Comparison of ENCODE assay signal across 21 cellular contexts in genomic region chr2:39114771-39115170, GRCh38. TPM values are rescaled to one million over a fixed set of nuclear protein-coding genes. Genes with fewer than 3 reads are reported as not detected.
A peak's percentile ranks its signal among the peaks of the same experiment; 100 is the strongest.
DNase-seq lines count a peak whose midpoint lies in the region; TF ChIP-seq lines count a peak whose summit lies in the region.
"Had no signal": no experiment of that assay in that cellular context is flagged by ENCODE, and none has a peak within 500 bp of the region (broad histone marks: within the 10 kb centered on the region; RNA-seq: fewer than 3 reads in every experiment).

No MANE protein-coding gene starts in this region.

- DNase-seq in activated naive CD8-positive, alpha-beta T cell treated with anti-CD3 and anti-CD28 coated beads for 36 hours: no peak
- peak; percentile 57 for DNase-seq in NCI-H226
- DNase-seq in choroid plexus epithelial cell (ENCODE audit: low read depth): peak; percentile 56
- DNase-seq in smooth muscle cell (lab: John Stamatoyannopoulos, UW; ENCODE audit: unreplicated experiment): no peak
- no peak for DNase-seq in SIG-M5 (lab: John Stamatoyannopoulos, UW)
- no peak for DNase-seq in NAMALWA (ENCODE audit: low spot score)
- no peak for DNase-seq in ACHN
- DNase-seq: activated gamma-delta T cell; dermis blood vessel endothelial cell; erythroblast; KG1; left lung; NCI-H1105 treated with DMSO at 0.1 percent for 48 hours; NCI-H82; PC-3; stimulated activated CD4-positive, alpha-beta T cell treated with anti-CD3 and anti-CD28 coated beads, Interleukin-4, amount 100 ng/mL, for 1 hour had no signal

- no peaks in the 10 kb centered on the region for H3F3A ChIP-seq in smooth muscle cell (ENCODE audit: low read depth)

- H3K4me2 ChIP-seq in smooth muscle cell: no peak overlapping the region

- H3K4me3 ChIP-seq in choroid plexus epithelial cell (ENCODE audit: low read depth, low read length): no peak overlapping the region
- no peak overlapping the region for H3K4me3 ChIP-seq in smooth muscle cell
- H3K4me3 ChIP-seq: gastroesophageal sphincter, left lung, thoracic aorta had no signal

- H3K36me3 Mint-ChIP-seq in activated naive CD8-positive, alpha-beta T cell: peaks cover 27% of the 10 kb centered on the region
- H3K36me3 Mint-ChIP-seq in activated naive CD8-positive, alpha-beta T cell treated with anti-CD3 and anti-CD28 coated beads for 36 hours: peaks cover 69% of the 10 kb centered on the region

- H3K27ac ChIP-seq in smooth muscle cell (ENCODE audit: low read depth): peak overlapping the region; percentile 12
- H3K27ac ChIP-seq: gastroesophageal sphincter, left lung, parathyroid adenoma, thoracic aorta had no signal

- peaks cover 6% of the 10 kb centered on the region for H3K9me3 Mint-ChIP-seq in activated naive CD8-positive, alpha-beta T cell (ENCODE audit: low read depth)
- H3K9me3 Mint-ChIP-seq in activated naive CD8-positive, alpha-beta T cell treated with anti-CD3 and anti-CD28 coated beads for 36 hours: peaks cover 7% of the 10 kb centered on the region

- 63% methylated on average over 3 of the region's 3 CpGs for WGBS in smooth muscle cell (ENCODE audit: low lambda C conversion rate)

- H3K79me2 ChIP-seq in smooth muscle cell (ENCODE audit: low read depth): peaks cover 100% of the 10 kb centered on the region

- H3K9ac ChIP-seq in smooth muscle cell (ENCODE audit: low read depth): no peak overlapping the region
- H3K9ac ChIP-seq: parathyroid adenoma had no signal

- H3K4me1 ChIP-seq in smooth muscle cell (ENCODE audit: low read depth): peaks cover 10% of the 10 kb centered on the region

- no peaks in the 10 kb centered on the region for H3K27me3 Mint-ChIP-seq in activated naive CD8-positive, alpha-beta T cell
- no peaks in the 10 kb centered on the region for H3K27me3 Mint-ChIP-seq in activated naive CD8-positive, alpha-beta T cell treated with anti-CD3 and anti-CD28 coated beads for 36 hours

- H3K4me3 Mint-ChIP-seq in activated naive CD8-positive, alpha-beta T cell: no peak overlapping the region
- H3K4me3 Mint-ChIP-seq in activated naive CD8-positive, alpha-beta T cell treated with anti-CD3 and anti-CD28 coated beads for 36 hours: no peak overlapping the region
- H3K4me3 Mint-ChIP-seq: brain had no signal

- H4K20me1 ChIP-seq in smooth muscle cell (ENCODE audit: low read depth): peaks cover 100% of the 10 kb centered on the region

- H3K4me1 Mint-ChIP-seq in activated naive CD8-positive, alpha-beta T cell (ENCODE audit: low read depth): peaks cover 75% of the 10 kb centered on the region
- peaks cover 48% of the 10 kb centered on the region for H3K4me1 Mint-ChIP-seq in activated naive CD8-positive, alpha-beta T cell treated with anti-CD3 and anti-CD28 coated beads for 36 hours

- H3K36me3 ChIP-seq in smooth muscle cell (ENCODE audit: low read depth): no peaks in the 10 kb centered on the region
- H3K36me3 ChIP-seq: thoracic aorta had no signal

- in situ Hi-C loops in ACHN (cut with HindIII; ENCODE audit: low pct_ligation_motif_present, low pct_unique_long_range_greater_than_20kb, low sequenced_read_pairs): no loop called here

- peak overlapping the region; percentile 76 for H3K27ac Mint-ChIP-seq in activated naive CD8-positive, alpha-beta T cell
- H3K27ac Mint-ChIP-seq in activated naive CD8-positive, alpha-beta T cell treated with anti-CD3 and anti-CD28 coated beads for 36 hours: no peak overlapping the region

- TF ChIP-seq CTCF in choroid plexus epithelial cell (conservative IDR thresholded peaks at IDR 0.05; ENCODE audit: low read depth, low read length): no peak
- no peak for TF ChIP-seq CTCF in smooth muscle cell (IDR thresholded peaks at IDR 0.05; ENCODE audit: borderline replicate concordance, insufficient read depth, poor library complexity, severe bottlenecking)

- no peaks in the 10 kb centered on the region for H3K9me3 ChIP-seq in smooth muscle cell (replicated peaks; ENCODE audit: low read depth)
- H3K9me3 ChIP-seq: gastroesophageal sphincter, left lung, thoracic aorta had no signal

- no peaks in the 10 kb centered on the region for H3K27me3 ChIP-seq in smooth muscle cell (ENCODE audit: low read depth)
- H3K27me3 ChIP-seq: gastroesophageal sphincter, left lung had no signal

- H2AFZ ChIP-seq in smooth muscle cell (ENCODE audit: low read depth): no peak overlapping the region
- H2AFZ ChIP-seq: parathyroid adenoma had no signal

RNA-seq across cellular contexts. Expression of gene SOS1, which starts 6.1 kb away (rescaled TPM):
- total RNA-seq in activated naive CD8-positive, alpha-beta T cell treated with anti-CD3 and anti-CD28 coated beads for 36 hours: 10 to 100 TPM; 36.3 to 41.3 TPM
- total RNA-seq in smooth muscle cell: 34.0 and 38.5 TPM in 2 replicates
- polyA plus RNA-seq in smooth muscle cell: 8.4 and 10.1 TPM in 2 replicates

Comparison
In these comparisons a context has a peak if more than half of its experiments do, and no peak if none do; other contexts are left out.
1. DNase-seq: peak in NCI-H226 (single experiment) and choroid plexus epithelial cell (single experiment); none in activated naive CD8-positive, alpha-beta T cell treated with anti-CD3 and anti-CD28 coated beads for 36 hours (single experiment), smooth muscle cell (single experiment), SIG-M5 (single experiment), NAMALWA (single experiment) and ACHN (single experiment).